8 cellular contexts compared by ENCODE assay signal in genomic region chr2:10813085-10813748, GRCh38. TPM values are rescaled to one million over a fixed set of nuclear protein-coding genes. Genes with fewer than 3 reads are reported as not detected.
DNase-seq lines count a peak whose midpoint lies in the region; ATAC-seq and TF ChIP-seq lines count a peak whose summit lies in the region.

No MANE protein-coding gene starts in this region.

- peak; percentile 53 for DNase-seq in NCI-H2171 treated with DMSO at 0.1 percent for 48 hours (lab: John Stamatoyannopoulos, UW)
- no peak for DNase-seq in NCI-H2171 (lab: John Stamatoyannopoulos, UW)
- no peak for DNase-seq in activated CD8-positive, alpha-beta T cell treated with anti-CD3 and anti-CD28 coated beads for 36 hours
- no peak for DNase-seq in spleen
- DNase-seq in activated gamma-delta T cell treated with Interleukin-2 at 50 U/mL for 16 hours = no peak
- DNase-seq in stimulated activated CD4-positive, alpha-beta T cell treated with anti-CD3 and anti-CD28 coated beads, Interleukin-4, amount 100 ng/mL, for 1 hour = no peak

- H3K36me3 Mint-ChIP-seq in activated CD8-positive, alpha-beta T cell treated with anti-CD3 and anti-CD28 coated beads for 36 hours (ENCODE audit: low read depth) = peaks cover 28% of the 10 kb centered on the region

- no peak for TF ChIP-seq POLR2A in spleen (IDR thresholded peaks at IDR 0.05)

- H3K36me3 ChIP-seq in spleen = peaks cover 0 to 9% (median 0%) of the 10 kb centered on the region in 6 donors

- ATAC-seq in activated CD8-positive, alpha-beta T cell treated with anti-CD3 and anti-CD28 coated beads for 36 hours = no peak
- no peak for ATAC-seq in HG03025 (IDR thresholded peaks at IDR 0.05; ENCODE audit: low FRiP score, unreplicated experiment)

- H3K27ac Mint-ChIP-seq in activated CD8-positive, alpha-beta T cell treated with anti-CD3 and anti-CD28 coated beads for 36 hours = peak overlapping the region; percentile 55

- TF ChIP-seq CTCF in activated CD8-positive, alpha-beta T cell treated with anti-CD3 and anti-CD28 coated beads for 36 hours (IDR thresholded peaks at IDR 0.05) = no peak
- no peak for TF ChIP-seq CTCF in spleen (IDR thresholded peaks at IDR 0.05 in 8 of 11, conservative IDR thresholded peaks at IDR 0.05 in 3 of 11)

- H3K4me3 ChIP-seq in iPS-11a (ENCODE audit: low read depth, low read length) (peak overlapping the region; percentile 10), spleen (peak overlapping the region; percentile 74 to 97 (median 88))

- no peaks in the 10 kb centered on the region for H3K9me3 ChIP-seq in spleen

- peak overlapping the region; percentile 86 to 98 (median 95) for H3K27ac ChIP-seq in spleen

- intact Hi-C loops in activated CD8-positive, alpha-beta T cell treated with anti-CD3 and anti-CD28 coated beads for 36 hours (cut with micrococcal nuclease) = no loop called here
- intact Hi-C loops in spleen (cut with DNase I; ENCODE audit: low total_unique reads) = no loop called here

- peaks cover 27% of the 10 kb centered on the region for H3K4me1 Mint-ChIP-seq in activated CD8-positive, alpha-beta T cell treated with anti-CD3 and anti-CD28 coated beads for 36 hours (ENCODE audit: low read depth)

- no peaks in the 10 kb centered on the region for H3K9me3 Mint-ChIP-seq in activated CD8-positive, alpha-beta T cell treated with anti-CD3 and anti-CD28 coated beads for 36 hours

- H3K4me1 ChIP-seq in spleen = peaks cover 31 to 64% (median 46%) of the 10 kb centered on the region in 6 donors

- 26 to 31% (median 27%) methylated on average over 24 to 27 of the region's 27 CpGs for WGBS in spleen, 5 donors

- H3K27me3 ChIP-seq in spleen (replicated peaks in 1 of 7) = no peaks in the 10 kb centered on the region

- peak overlapping the region; percentile 78 for H3K4me3 Mint-ChIP-seq in activated CD8-positive, alpha-beta T cell treated with anti-CD3 and anti-CD28 coated beads for 36 hours

- no peaks in the 10 kb centered on the region for H3K27me3 Mint-ChIP-seq in activated CD8-positive, alpha-beta T cell treated with anti-CD3 and anti-CD28 coated beads for 36 hours

- CTCF ChIA-PET in activated CD8-positive, alpha-beta T cell treated with anti-CD3 and anti-CD28 coated beads for 36 hours (lab: Charles Lee) = interaction anchor here (0.6 to 5.7 kb wide), 5 partner anchors 18 to 312 kb away, joined by 3 to 31 read pairs (median 3); no protein-coding TSS in a partner anchor

- POLR2A ChIA-PET in activated CD8-positive, alpha-beta T cell treated with anti-CD3 and anti-CD28 coated beads for 36 hours (lab: Charles Lee) = interaction anchor here (2.2 kb wide), 1 partner anchor 124 kb away, joined by 9 read pairs; the partner anchor contains the start of gene NOL10

RNA-seq across cellular contexts. Expression of gene PDIA6, which starts 0.6 kb away (rescaled TPM):
- total RNA-seq in activated CD8-positive, alpha-beta T cell treated with anti-CD3 and anti-CD28 coated beads for 36 hours = 100 to 1,000 TPM; 146 to 150 TPM
- 100 to 1,000 TPM; 100 to 164 (median 131) TPM for total RNA-seq in spleen
- 10 to 100 TPM; 29.7 to 60.5 (median 56.0) TPM for polyA plus RNA-seq in spleen
